21 cellular contexts compared by ENCODE assay signal in genomic region chr11:94445641-94446040, GRCh38. TPM values are rescaled to one million over a fixed set of nuclear protein-coding genes. Genes with fewer than 3 reads are reported as not detected.
DNase-seq lines count a peak whose midpoint lies in the region; ATAC-seq, FAIRE-seq and TF ChIP-seq lines count a peak whose summit lies in the region.
"Had no signal": no experiment of that assay in that cellular context is flagged by ENCODE, and none has a peak within 500 bp of the region (broad histone marks: within the 10 kb centered on the region; RNA-seq: fewer than 3 reads in every experiment).

No MANE protein-coding gene starts in this region.

- H3K36me3 ChIP-seq in IMR-90 (ENCODE audit: control insufficient read depth, insufficient read depth, low read length), result peaks cover 1% of the 10 kb centered on the region; the same call in 1 of the 2 replicates
- H3K36me3 ChIP-seq in H1 (ENCODE audit: control insufficient read depth in 2 of 4, insufficient read depth in 4 of 4, low read length in 3 of 4), result peaks cover 0 to 40% (median 18%) of the 10 kb centered on the region in 4 experiments; a peak in 5 of 8 replicates

- WGBS in A549 (ENCODE audit: missing lambda C conversion rate), result 94% methylated on average over 1 of the region's 1 CpG
- WGBS in IMR-90 (ENCODE audit: extremely low coverage in 2 of 2, insufficient read length in 1 of 2), 2 experiments, result no CpG with 5 or more reads among the region's 1 CpG
- 94% methylated on average over 1 of the region's 1 CpG; no CpG with 5 or more reads in 1 of the 2 experiments for WGBS in H1 (ENCODE audit: extremely low coverage in 1 of 2, insufficient coverage in 1 of 2, insufficient read length in 1 of 2, insufficient replicate concordance in 2 of 2, low coverage in 1 of 2, low lambda C conversion rate in 2 of 2, missing lambda C conversion rate in 1 of 2), 2 experiments

- H2AFZ ChIP-seq in IMR-90 (replicated peaks; ENCODE audit: low read length, poor library complexity), result no peak overlapping the region
- H2AFZ ChIP-seq in H1 (ENCODE audit: low read length), result no peak overlapping the region

- no peaks in the 10 kb centered on the region for H3K79me2 ChIP-seq in H1 (ENCODE audit: control insufficient read depth in 1 of 2, insufficient read depth in 2 of 2, low read length in 2 of 2)

- H3K4me3 ChIP-seq in A549, result no peak overlapping the region
- no peak overlapping the region for H3K4me3 ChIP-seq in IMR-90 (ENCODE audit: insufficient read depth, low read depth, low read length)
- no peak overlapping the region for H3K4me3 ChIP-seq in H1 (ENCODE audit: extremely low read depth in 1 of 4, insufficient read depth in 2 of 4, low read depth in 3 of 4, low read length in 4 of 4)
- H3K4me3 ChIP-seq: BLaER1 treated with 17β-estradiol and CSF1 and Interleukin-3, amounts not matched to agents 10 nM and 100 nM had no signal

- H4K5ac ChIP-seq in IMR-90 (ENCODE audit: low read depth, low read length) (no peak overlapping the region), H1 (ENCODE audit: insufficient read length, low read depth, low read length) (no peak overlapping the region)

- H4K20me1 ChIP-seq in IMR-90 (ENCODE audit: insufficient read depth, low read length), result no peaks in the 10 kb centered on the region
- H4K20me1 ChIP-seq in H1 (replicated peaks in 1 of 2; ENCODE audit: control insufficient read depth in 1 of 2, insufficient read depth in 2 of 2, low read length in 2 of 2), result peaks cover 1 to 2% of the 10 kb centered on the region in 2 experiments
- H4K20me1 ChIP-seq: BLaER1 treated with 17β-estradiol and CSF1 and Interleukin-3, amounts not matched to agents 10 nM and 100 nM had no signal

- H3K14ac ChIP-seq in IMR-90 (replicated peaks; ENCODE audit: low read depth, low read length), result no peak overlapping the region
- no peak overlapping the region for H3K14ac ChIP-seq in H1 (ENCODE audit: insufficient read length)

- POLR2A ChIA-PET in A549 (lab: Yijun Ruan, JAX), result no interaction called here
- POLR2A ChIA-PET in IMR-90 (lab: Charles Lee; ENCODE audit: unreplicated experiment), result no interaction called here
- POLR2A ChIA-PET in H1 (lab: Charles Lee; ENCODE audit: partially characterized antibody), result no interaction called here

- H3K23ac ChIP-seq in IMR-90 (ENCODE audit: low read depth, low read length) (no peak overlapping the region), H1 (ENCODE audit: insufficient read length) (no peak overlapping the region)

- H3K4me1 ChIP-seq in A549 (peaks cover 21% of the 10 kb centered on the region), IMR-90 (ENCODE audit: control insufficient read depth, insufficient read depth, low read length) (peaks cover 2% of the 10 kb centered on the region; the same call in 1 of the 2 replicates), H1 (replicated peaks in 1 of 4; ENCODE audit: control insufficient read depth in 3 of 4, insufficient read depth in 4 of 4, low read length in 3 of 4) (no peaks in the 10 kb centered on the region)

- H3K9ac ChIP-seq in IMR-90 (ENCODE audit: low read depth, low read length) (no peak overlapping the region), H1 (replicated peaks in 1 of 4; ENCODE audit: extremely low read depth in 1 of 4, low read depth in 3 of 4, low read length in 3 of 4) (no peak overlapping the region)
- H3K9ac ChIP-seq: BLaER1 treated with 17β-estradiol and CSF1 and Interleukin-3, amounts not matched to agents 10 nM and 100 nM had no signal

- H2BK5ac ChIP-seq in IMR-90 (ENCODE audit: low read depth, low read length, poor library complexity, severe bottlenecking) (no peak overlapping the region), H1 (ENCODE audit: low read depth, low read length) (no peak overlapping the region)

- BruUV-seq in IMR-90 (replicated peaks; lab: Mats Ljungman, UMichigan), result no TSS peak

- intact Hi-C loops in IMR-90 (cut with micrococcal nuclease) (no loop called here), cardiac septum (cut with DNase I) (no loop called here)

- H2BK15ac ChIP-seq in IMR-90 (ENCODE audit: low read depth, low read length) (no peak overlapping the region), H1 (ENCODE audit: low read length) (no peak overlapping the region)

- DNase-seq in A549 (ENCODE audit: low read depth in 1 of 2, low spot score in 1 of 2) (no peak), IMR-90 (no peak), H1 (ENCODE audit: low read depth in 1 of 2, low spot score in 2 of 2) (no peak), cardiac septum (ENCODE audit: low spot score) (no peak)
- DNase-seq in activated naive CD8-positive, alpha-beta T cell treated with anti-CD3 and anti-CD28 coated beads for 36 hours, result no peak
- DNase-seq: 8988T; AML-193; Caco-2; Calu3; CD4-positive, alpha-beta T cell; CD8-positive, alpha-beta T cell; DMS79 treated with DMSO at 0.1 percent for 48 hours; GF-D8 had no signal

- H3K4ac ChIP-seq in IMR-90 (ENCODE audit: low read depth, low read length), result no peak overlapping the region
- H3K4ac ChIP-seq in H1 (replicated peaks; ENCODE audit: insufficient read length, low read depth, low read length), result no peak overlapping the region

- H2AK5ac ChIP-seq in IMR-90 (ENCODE audit: low read depth, low read length) (no peak overlapping the region), H1 (ENCODE audit: low read depth, low read length) (no peak overlapping the region)

- H3K4me3 Mint-ChIP-seq in activated naive CD8-positive, alpha-beta T cell treated with anti-CD3 and anti-CD28 coated beads for 36 hours, result no peak overlapping the region
- H3K4me3 Mint-ChIP-seq: B cell; CD4-positive, alpha-beta T cell; CD8-positive, alpha-beta T cell had no signal

- H2BK120ac ChIP-seq in IMR-90 (ENCODE audit: low read depth, low read length), result no peak overlapping the region
- no peak overlapping the region for H2BK120ac ChIP-seq in H1 (replicated peaks; ENCODE audit: low read depth, low read length)

- H3K23me2 ChIP-seq in H1 (ENCODE audit: low read depth, low read length), result no peaks in the 10 kb centered on the region

- H3K27ac ChIP-seq in A549, result no peak overlapping the region
- H3K27ac ChIP-seq in IMR-90 (ENCODE audit: insufficient read depth, low read length), result no peak overlapping the region
- H3K27ac ChIP-seq in H1 (ENCODE audit: low read depth, low read length), result no peak overlapping the region
- H3K27ac ChIP-seq: BLaER1 treated with 17β-estradiol and CSF1 and Interleukin-3, amounts not matched to agents 10 nM and 100 nM; C4-2B had no signal

- H3K4me2 ChIP-seq in A549 (no peak overlapping the region), IMR-90 (ENCODE audit: low read depth, low read length) (no peak overlapping the region), H1 (ENCODE audit: insufficient read depth in 1 of 2, low read depth in 2 of 2, low read length in 2 of 2) (no peak overlapping the region)
- H3K4me2 ChIP-seq: BLaER1 treated with 17β-estradiol and CSF1 and Interleukin-3, amounts not matched to agents 10 nM and 100 nM had no signal

- H2BK12ac ChIP-seq in H1 (ENCODE audit: low read depth, low read length), result no peak overlapping the region

- H3K27me3 ChIP-seq in IMR-90 (ENCODE audit: control insufficient read depth, insufficient read depth, low read length) (no peaks in the 10 kb centered on the region), H1 (replicated peaks in 1 of 4; ENCODE audit: control insufficient read depth in 3 of 4, extremely low read depth in 1 of 4, insufficient read depth in 3 of 4, low read length in 3 of 4) (no peaks in the 10 kb centered on the region)
- H3K27me3 ChIP-seq: BLaER1 treated with 17β-estradiol and CSF1 and Interleukin-3, amounts not matched to agents 10 nM and 100 nM had no signal

- TF ChIP-seq CTCF in A549 (IDR thresholded peaks at IDR 0.05) (no peak), IMR-90 (conservative IDR thresholded peaks at IDR 0.05; ENCODE audit: low read depth, low read length) (no peak), H1 (IDR thresholded peaks at IDR 0.05; ENCODE audit: control extremely low read depth in 1 of 3, insufficient read depth in 1 of 3, low read depth in 1 of 3, low read length in 3 of 3) (no peak)

- no peaks in the 10 kb centered on the region for H3K27me3 Mint-ChIP-seq in activated naive CD8-positive, alpha-beta T cell treated with anti-CD3 and anti-CD28 coated beads for 36 hours
- H3K27me3 Mint-ChIP-seq: B cell; CD4-positive, alpha-beta T cell had no signal

- H3K4me1 Mint-ChIP-seq in activated naive CD8-positive, alpha-beta T cell treated with anti-CD3 and anti-CD28 coated beads for 36 hours, result no peaks in the 10 kb centered on the region
- H3K4me1 Mint-ChIP-seq: B cell had no signal

- H4K91ac ChIP-seq in IMR-90 (ENCODE audit: insufficient read depth, low read depth, low read length) (no peak overlapping the region), H1 (replicated peaks; ENCODE audit: insufficient read length, low read length) (no peak overlapping the region)

- H3K27ac Mint-ChIP-seq in activated naive CD8-positive, alpha-beta T cell treated with anti-CD3 and anti-CD28 coated beads for 36 hours, result no peak overlapping the region
- H3K27ac Mint-ChIP-seq: B cell; CD4-positive, alpha-beta T cell; CD8-positive, alpha-beta T cell had no signal

- H4K8ac ChIP-seq in IMR-90 (ENCODE audit: low read depth in 2 of 2, low read length in 2 of 2) (no peak overlapping the region), H1 (ENCODE audit: extremely low read depth, insufficient read depth, low read length) (no peak overlapping the region)

- ATAC-seq in A549, result no peak
- no peak for ATAC-seq in IMR-90 (ENCODE audit: low read depth)
- ATAC-seq: CD8-positive, alpha-beta T cell had no signal

- H3K18ac ChIP-seq in IMR-90 (ENCODE audit: low read depth, low read length) (no peak overlapping the region), H1 (ENCODE audit: extremely low read depth, low read length) (no peak overlapping the region)

- no peak for TF ChIP-seq EP300 in A549 (IDR thresholded peaks at IDR 0.05)
- no peak for TF ChIP-seq EP300 in H1 (IDR thresholded peaks at IDR 0.05; ENCODE audit: borderline replicate concordance in 1 of 2, low read depth in 2 of 2, low read length in 2 of 2)

- H2BK20ac ChIP-seq in IMR-90 (ENCODE audit: low read depth, low read length) (no peak overlapping the region), H1 (ENCODE audit: low read length) (no peak overlapping the region)

- no peaks in the 10 kb centered on the region for H3K9me3 Mint-ChIP-seq in activated naive CD8-positive, alpha-beta T cell treated with anti-CD3 and anti-CD28 coated beads for 36 hours
- H3K9me3 Mint-ChIP-seq: CD4-positive, alpha-beta T cell; CD8-positive, alpha-beta T cell had no signal

- H2AK9ac ChIP-seq in IMR-90 (replicated peaks; ENCODE audit: low read depth, low read length, poor library complexity), result no peak overlapping the region

- H3K9me1 ChIP-seq in IMR-90 (ENCODE audit: insufficient read depth, low read length), result no peaks in the 10 kb centered on the region

- TF ChIP-seq POLR2A in A549 (IDR thresholded peaks at IDR 0.05; ENCODE audit: low read length) (no peak), IMR-90 (IDR thresholded peaks at IDR 0.05; ENCODE audit: low read depth, low read length) (no peak), H1 (IDR thresholded peaks at IDR 0.05; ENCODE audit: control extremely low read depth in 1 of 2, low read depth in 2 of 2, low read length in 2 of 2) (no peak)

- H3K56ac ChIP-seq in IMR-90 (ENCODE audit: extremely low read depth, insufficient read depth, low read length) (no peak overlapping the region), H1 (replicated peaks; ENCODE audit: insufficient read length, low read depth, low read length) (no peak overlapping the region)

- in situ Hi-C loops in IMR-90 (cut with MboI; ENCODE audit: low sequenced_read_pairs), result no loop called here

- FAIRE-seq in A549 (lab: Jason Lieb, UNC) (no peak), H1 (lab: Jason Lieb, UNC) (no peak)
- FAIRE-seq: A204.1, D721Med, G401.6, GM12891, GM19239 had no signal

- H3K36me3 Mint-ChIP-seq in activated naive CD8-positive, alpha-beta T cell treated with anti-CD3 and anti-CD28 coated beads for 36 hours, result peaks cover 33% of the 10 kb centered on the region

- TF ChIP-seq RAD21 in A549 (conservative IDR thresholded peaks at IDR 0.05 in 1 of 2, IDR thresholded peaks at IDR 0.05 in 1 of 2), result no peak
- TF ChIP-seq RAD21 in IMR-90 (IDR thresholded peaks at IDR 0.05; ENCODE audit: low read length), result no peak
- no peak for TF ChIP-seq RAD21 in H1 (IDR thresholded peaks at IDR 0.05 in 1 of 2, conservative IDR thresholded peaks at IDR 0.05 in 1 of 2; ENCODE audit: low read depth in 2 of 2, low read length in 2 of 2)

- CTCF ChIA-PET in A549 (lab: Yijun Ruan, JAX) (no interaction called here), IMR-90 (lab: Yijun Ruan, JAX) (no interaction called here), H1 (lab: Charles Lee; ENCODE audit: partially characterized antibody) (no interaction called here)

- no peaks in the 10 kb centered on the region for H3K79me1 ChIP-seq in IMR-90 (ENCODE audit: low read depth in 1 of 2, low read length in 2 of 2)
- H3K79me1 ChIP-seq in H1 (ENCODE audit: low read depth, low read length), result no peaks in the 10 kb centered on the region

- no peaks in the 10 kb centered on the region for H3K9me3 ChIP-seq in A549
- no peaks in the 10 kb centered on the region for H3K9me3 ChIP-seq in IMR-90 (ENCODE audit: control insufficient read depth, insufficient read depth, low read length)
- no peaks in the 10 kb centered on the region for H3K9me3 ChIP-seq in H1 (ENCODE audit: insufficient read depth in 2 of 2, low read depth in 1 of 2, low read length in 1 of 2)
- H3K9me3 ChIP-seq: BLaER1 treated with 17β-estradiol and CSF1 and Interleukin-3, amounts not matched to agents 10 nM and 100 nM; Caco-2 had no signal

- dilution Hi-C loops in IMR-90 (cut with HindIII; ENCODE audit: low sequenced_read_pairs, unreplicated experiment), result no loop called here

RNA-seq across cellular contexts. Expression of gene GPR83, which starts 44.4 kb away (rescaled TPM):
- polyA plus RNA-seq in A549 (2011; rRNA removed) (0.09 TPM in 2 replicates), A549 (2017; fragmentation: RNase III; extraction: RNeasy Plus Mini Kit Qiagen cat#74134 plus additional on column Dnase treatment) (0.03 to 0.07 TPM (median 0.06 TPM) in 3 replicates), IMR-90 (2012; rRNA removed) (0.03 and 0.07 TPM in 2 replicates), H1 (2011; rRNA removed) (0.30 and 0.49 TPM in 2 replicates)
- polyA plus RNA-seq in A549 (2012; cell fraction: cytosol; rRNA removed), result 0.03 and 0.04 TPM in 2 replicates
- polyA plus RNA-seq in A549 (2012; cell fraction: nucleus; rRNA removed), result 0.23 and 0.24 TPM in 2 replicates
- polyA minus RNA-seq in A549 (2011; rRNA and poly(A)+ RNA removed), result 0.15 and 0.25 TPM in 2 replicates
- total RNA-seq in IMR-90 (2012; rRNA removed) (under 0.01 TPM in 2 replicates), cardiac septum (not detected)
- 0.02 and 0.05 TPM in 2 replicates for polyA plus RNA-seq in IMR-90 (2012; cell fraction: cytosol; rRNA removed)
- 0.10 TPM in 2 replicates for polyA plus RNA-seq in IMR-90 (2012; cell fraction: nucleus; rRNA removed; ENCODE audit: low replicate concordance)
- 1.3 and 1.5 TPM in 2 replicates for total RNA-seq in H1 (2021; fragmentation: NEBNext Ultra II Directional; extraction: Animal tissue kit (Norgen Biotek cat#: 25700))
- polyA plus RNA-seq in H1 (2011; cell fraction: cytosol; rRNA removed), result 0.32 TPM
- 1.0 TPM for polyA plus RNA-seq in H1 (2011; cell fraction: nucleus; rRNA removed)
- polyA plus RNA-seq in H1 (2012, experiment 1 of 2), result 0.18 to 0.42 TPM (median 0.33 TPM) in 4 replicates
- 0.21 TPM for polyA plus RNA-seq in H1 (2012, experiment 2 of 2)
- 1.9 TPM for polyA plus RNA-seq in H1 (2013, experiment 1 of 2)
- polyA plus RNA-seq in H1 (2013, experiment 2 of 2), result 2.2 TPM
- polyA minus RNA-seq in H1 (2011; rRNA and poly(A)+ RNA removed), result 0.73 and 0.98 TPM in 2 replicates
- 0.37 TPM for polyA minus RNA-seq in H1 (2011; cell fraction: cytosol; rRNA and poly(A)+ RNA removed)
- 1.2 TPM for polyA minus RNA-seq in H1 (2011; cell fraction: nucleus; rRNA and poly(A)+ RNA removed)
- under 1 TPM in 1 of 2 experiments, not detected in 1; 0.06 TPM for total RNA-seq in activated naive CD8-positive, alpha-beta T cell treated with anti-CD3 and anti-CD28 coated beads for 36 hours

RNA-seq across cellular contexts. Expression of gene MRE11, which starts 48.0 kb away (rescaled TPM):
- polyA plus RNA-seq in A549 (2011; rRNA removed) (18.2 and 28.4 TPM in 2 replicates), A549 (2017; fragmentation: RNase III; extraction: RNeasy Plus Mini Kit Qiagen cat#74134 plus additional on column Dnase treatment) (19.2 to 23.2 TPM (median 21.1 TPM) in 3 replicates), IMR-90 (2012; rRNA removed) (7.6 and 9.0 TPM in 2 replicates), H1 (2011; rRNA removed) (5.2 and 7.2 TPM in 2 replicates)
- 4.3 and 4.5 TPM in 2 replicates for polyA plus RNA-seq in A549 (2012; cell fraction: cytosol; rRNA removed)
- 5.2 and 9.3 TPM in 2 replicates for polyA plus RNA-seq in A549 (2012; cell fraction: nucleus; rRNA removed)
- 7.4 and 8.6 TPM in 2 replicates for polyA minus RNA-seq in A549 (2011; rRNA and poly(A)+ RNA removed)
- total RNA-seq in IMR-90 (2012; rRNA removed) (15.6 and 22.2 TPM in 2 replicates), cardiac septum (8.7 TPM)
- polyA plus RNA-seq in IMR-90 (2012; cell fraction: cytosol; rRNA removed), result 0.40 and 0.92 TPM in 2 replicates
- 2.5 and 23.8 TPM in 2 replicates for polyA plus RNA-seq in IMR-90 (2012; cell fraction: nucleus; rRNA removed; ENCODE audit: low replicate concordance)
- 40.1 and 43.4 TPM in 2 replicates for total RNA-seq in H1 (2021; fragmentation: NEBNext Ultra II Directional; extraction: Animal tissue kit (Norgen Biotek cat#: 25700))
- polyA plus RNA-seq in H1 (2011; cell fraction: cytosol; rRNA removed), result 10.4 TPM
- 6.8 TPM for polyA plus RNA-seq in H1 (2011; cell fraction: nucleus; rRNA removed)
- 14.5 to 27.3 TPM (median 17.4 TPM) in 4 replicates for polyA plus RNA-seq in H1 (2012, experiment 1 of 2)
- polyA plus RNA-seq in H1 (2012, experiment 2 of 2), result 1.4 TPM
- polyA plus RNA-seq in H1 (2013, experiment 1 of 2), result 16.4 TPM
- polyA plus RNA-seq in H1 (2013, experiment 2 of 2), result 15.2 TPM
- polyA minus RNA-seq in H1 (2011; rRNA and poly(A)+ RNA removed), result 13.4 and 16.6 TPM in 2 replicates
- 12.9 TPM for polyA minus RNA-seq in H1 (2011; cell fraction: cytosol; rRNA and poly(A)+ RNA removed)
- polyA minus RNA-seq in H1 (2011; cell fraction: nucleus; rRNA and poly(A)+ RNA removed), result 22.4 TPM
- 10 to 100 TPM; 41.4 to 41.6 TPM for total RNA-seq in activated naive CD8-positive, alpha-beta T cell treated with anti-CD3 and anti-CD28 coated beads for 36 hours

RNA-seq across cellular contexts. Expression of gene ANKRD49, which starts 48.1 kb away (rescaled TPM):
- polyA plus RNA-seq in A549 (2011; rRNA removed) (15.4 and 20.3 TPM in 2 replicates), A549 (2017; fragmentation: RNase III; extraction: RNeasy Plus Mini Kit Qiagen cat#74134 plus additional on column Dnase treatment) (7.4 to 9.7 TPM (median 9.6 TPM) in 3 replicates), IMR-90 (2012; rRNA removed) (6.5 and 7.2 TPM in 2 replicates), H1 (2011; rRNA removed) (4.6 and 7.4 TPM in 2 replicates)
- 3.4 and 3.5 TPM in 2 replicates for polyA plus RNA-seq in A549 (2012; cell fraction: cytosol; rRNA removed)
- polyA plus RNA-seq in A549 (2012; cell fraction: nucleus; rRNA removed), result 2.8 and 5.1 TPM in 2 replicates
- 4.5 and 6.0 TPM in 2 replicates for polyA minus RNA-seq in A549 (2011; rRNA and poly(A)+ RNA removed)
- total RNA-seq in IMR-90 (2012; rRNA removed) (10.4 and 15.8 TPM in 2 replicates), cardiac septum (6.4 TPM)
- 1.1 TPM in 2 replicates for polyA plus RNA-seq in IMR-90 (2012; cell fraction: cytosol; rRNA removed)
- 2.7 and 20.9 TPM in 2 replicates for polyA plus RNA-seq in IMR-90 (2012; cell fraction: nucleus; rRNA removed; ENCODE audit: low replicate concordance)
- total RNA-seq in H1 (2021; fragmentation: NEBNext Ultra II Directional; extraction: Animal tissue kit (Norgen Biotek cat#: 25700)), result 10.2 and 12.2 TPM in 2 replicates
- polyA plus RNA-seq in H1 (2011; cell fraction: cytosol; rRNA removed), result 8.4 TPM
- 6.1 TPM for polyA plus RNA-seq in H1 (2011; cell fraction: nucleus; rRNA removed)
- 5.8 to 12.3 TPM (median 7.4 TPM) in 4 replicates for polyA plus RNA-seq in H1 (2012, experiment 1 of 2)
- 3.4 TPM for polyA plus RNA-seq in H1 (2012, experiment 2 of 2)
- 23.4 TPM for polyA plus RNA-seq in H1 (2013, experiment 1 of 2)
- polyA plus RNA-seq in H1 (2013, experiment 2 of 2), result 22.4 TPM
- polyA minus RNA-seq in H1 (2011; rRNA and poly(A)+ RNA removed), result 9.8 and 12.1 TPM in 2 replicates
- 5.7 TPM for polyA minus RNA-seq in H1 (2011; cell fraction: cytosol; rRNA and poly(A)+ RNA removed)
- 16.3 TPM for polyA minus RNA-seq in H1 (2011; cell fraction: nucleus; rRNA and poly(A)+ RNA removed)
- total RNA-seq in activated naive CD8-positive, alpha-beta T cell treated with anti-CD3 and anti-CD28 coated beads for 36 hours, result 10 to 100 TPM; 19.8 to 20.9 TPM

Comparison
In these comparisons a context has a peak if more than half of its experiments do, and no peak if none do; other contexts are left out.
1. Of the 18 proteins assayed by ChIP-seq in both H1 and A549: peak only in H1: none; only in A549: none; in both: MAFK; in neither: 17.